21 cellular contexts compared by ENCODE assay signal in genomic region chr3:158744567-158745288, GRCh38. TPM values are rescaled to one million over a fixed set of nuclear protein-coding genes. Genes with fewer than 3 reads are reported as not detected.
"Had no signal": no experiment of that assay in that cellular context is flagged by ENCODE, and none has a peak within 500 bp of the region (broad histone marks: within the 10 kb centered on the region; RNA-seq: fewer than 3 reads in every experiment).

No MANE protein-coding gene starts in this region.

- H3K27ac ChIP-seq: HL-60, Peyer's patch, SJCRH30 had no signal

- H3K9me3 ChIP-seq: Peyer's patch, SJCRH30 had no signal

- DNase-seq: Karpas-422, KG1, NCI-H1092, NCI-H1105 treated with DMSO at 0.1 percent for 48 hours, NCI-H1417 treated with DMSO at 0.1 percent for 48 hours, NCI-H146, NCI-H1694 treated with DMSO at 0.1 percent for 48 hours, NCI-H1930, NCI-H2081, NCI-H2107, NCI-H2227 treated with DMSO at 0.1 percent for 48 hours, NCI-H524, NCI-H526 treated with DMSO at 0.1 percent for 48 hours, NCI-H748 treated with DMSO at 0.1 percent for 48 hours, Peyer's patch, SHP77 treated with DMSO at 0.1 percent for 48 hours, SJCRH30 had no signal

- ATAC-seq: Right ventricle myocardium inferior, SK-N-SH treated with all-trans-retinoic acid at 6 μM for 48 hours had no signal

- H3K36me3 ChIP-seq: SJCRH30 had no signal

- H3K4me3 ChIP-seq: Peyer's patch, SJCRH30 had no signal

- H3K27me3 ChIP-seq: Peyer's patch, SJCRH30 had no signal

- H3K4me1 ChIP-seq: Peyer's patch, SJCRH30 had no signal

RNA-seq across cellular contexts. Expression of gene RARRES1, which starts 12.5 kb away (rescaled TPM):
- total RNA-seq: NCI-H460, SJCRH30 had no signal
